Comparison of ENCODE assay signal across 12 cellular contexts in genomic region chr12:108304633-108305032, GRCh38. TPM values are rescaled to one million over a fixed set of nuclear protein-coding genes. Genes with fewer than 3 reads are reported as not detected.
DNase-seq lines count a peak whose midpoint lies in the region; ATAC-seq, FAIRE-seq and TF ChIP-seq lines count a peak whose summit lies in the region.
"Had no signal": no experiment of that assay in that cellular context is flagged by ENCODE, and none has a peak within 500 bp of the region (broad histone marks: within the 10 kb centered on the region; RNA-seq: fewer than 3 reads in every experiment).

No MANE protein-coding gene starts in this region.

- peaks cover 2 to 35% of the 10 kb centered on the region in 2 experiments; a peak in 3 of 5 replicates for H3K27me3 ChIP-seq in HepG2 (ENCODE audit: control insufficient read depth in 1 of 2, insufficient read depth in 2 of 2, low read length in 2 of 2)
- no peaks in the 10 kb centered on the region for H3K27me3 ChIP-seq in right lobe of liver
- no peaks in the 10 kb centered on the region for H3K27me3 ChIP-seq in hepatocyte
- H3K27me3 ChIP-seq: Peyer's patch had no signal

- peaks cover 59% of the 10 kb centered on the region for H3K4me1 ChIP-seq in HepG2 (ENCODE audit: insufficient read depth, low read length)
- no peaks in the 10 kb centered on the region for H3K4me1 ChIP-seq in right lobe of liver
- peaks cover 39% of the 10 kb centered on the region for H3K4me1 ChIP-seq in hepatocyte (ENCODE audit: insufficient read depth)

- no peak for FAIRE-seq in HepG2 (lab: Jason Lieb, UNC)

- H4K20me1 ChIP-seq in HepG2 (ENCODE audit: insufficient read depth, low read length) = no peaks in the 10 kb centered on the region
- no peaks in the 10 kb centered on the region for H4K20me1 ChIP-seq in hepatocyte (ENCODE audit: insufficient read depth, poor library complexity, severe bottlenecking)

- H3K9me3 Mint-ChIP-seq in activated naive CD8-positive, alpha-beta T cell treated with anti-CD3 and anti-CD28 coated beads for 36 hours = no peaks in the 10 kb centered on the region

- TF ChIP-seq POLR2A in HepG2 (IDR thresholded peaks at IDR 0.05; ENCODE audit: insufficient read depth in 1 of 2, low read depth in 2 of 2, low read length in 2 of 2) = no peak
- TF ChIP-seq POLR2A in right lobe of liver (IDR thresholded peaks at IDR 0.05) = no peak

- in situ Hi-C loops in HepG2 (cut with HindIII; ENCODE audit: extremely low pct_ligation_motif_present, low pct_unique_long_range_greater_than_20kb) = no loop called here

- POLR2A ChIA-PET in HepG2 (lab: Yijun Ruan, JAX) = no interaction called here

- CTCF ChIA-PET in HepG2 (lab: Yijun Ruan, JAX; ENCODE audit: low intra/inter-chr PET ratio, low total read pairs) = no interaction called here

- H3K4me3 Mint-ChIP-seq in activated naive CD8-positive, alpha-beta T cell treated with anti-CD3 and anti-CD28 coated beads for 36 hours = no peak overlapping the region

- TF ChIP-seq CTCF in HepG2 (CRISPR knock-in tag; IDR thresholded peaks at IDR 0.05) (no peak), right lobe of liver (IDR thresholded peaks at IDR 0.05) (no peak), hepatocyte (IDR thresholded peaks at IDR 0.05; ENCODE audit: poor library complexity) (no peak)

- no peak for TF ChIP-seq RAD21 in HepG2 (CRISPR knock-in tag; IDR thresholded peaks at IDR 0.05)

- no peaks in the 10 kb centered on the region for H3K36me3 ChIP-seq in HepG2 (replicated peaks in 1 of 2; ENCODE audit: control insufficient read depth in 1 of 2, insufficient read depth in 2 of 2, low read length in 2 of 2)
- no peaks in the 10 kb centered on the region for H3K36me3 ChIP-seq in right lobe of liver
- no peaks in the 10 kb centered on the region for H3K36me3 ChIP-seq in hepatocyte (replicated peaks; ENCODE audit: insufficient read depth, low read depth)
- H3K36me3 ChIP-seq: Peyer's patch had no signal

- H3K36me3 Mint-ChIP-seq in activated naive CD8-positive, alpha-beta T cell treated with anti-CD3 and anti-CD28 coated beads for 36 hours = no peaks in the 10 kb centered on the region

- H3K27ac ChIP-seq in HepG2 (ENCODE audit: extremely low read length, insufficient read depth, low read length) (no peak overlapping the region), right lobe of liver (peak overlapping the region in 1 of 3 donors; percentile 22), hepatocyte (no peak overlapping the region)

- H3K27me3 Mint-ChIP-seq in activated naive CD8-positive, alpha-beta T cell treated with anti-CD3 and anti-CD28 coated beads for 36 hours = peaks cover 17% of the 10 kb centered on the region

- H3K79me2 ChIP-seq in HepG2 (ENCODE audit: insufficient read depth, low read length) (no peaks in the 10 kb centered on the region), hepatocyte (no peaks in the 10 kb centered on the region)

- no peak for ATAC-seq in HepG2
- ATAC-seq in right lobe of liver = no peak
- no peak for ATAC-seq in GM21528 (IDR thresholded peaks at IDR 0.05; ENCODE audit: low FRiP score, unreplicated experiment)

- H2AFZ ChIP-seq in HepG2 (ENCODE audit: low read length) (no peak overlapping the region), hepatocyte (no peak overlapping the region)

- no peaks in the 10 kb centered on the region for H3K9me3 ChIP-seq in HepG2 (ENCODE audit: low read length)
- no peaks in the 10 kb centered on the region for H3K9me3 ChIP-seq in right lobe of liver
- H3K9me3 ChIP-seq in hepatocyte (ENCODE audit: low read depth) = no peaks in the 10 kb centered on the region
- H3K9me3 ChIP-seq: Peyer's patch had no signal

- no peak overlapping the region for H3K4me3 ChIP-seq in HepG2 (replicated peaks in 1 of 3; ENCODE audit: insufficient read depth in 1 of 3, low read depth in 2 of 3, low read length in 3 of 3)
- H3K4me3 ChIP-seq in right lobe of liver = no peak overlapping the region
- H3K4me3 ChIP-seq in hepatocyte = no peak overlapping the region
- H3K4me3 ChIP-seq: Peyer's patch had no signal

- H3K9me2 ChIP-seq in hepatocyte (replicated peaks; ENCODE audit: insufficient read depth) = no peaks in the 10 kb centered on the region

- TF ChIP-seq EP300 in HepG2 (IDR thresholded peaks at IDR 0.05; ENCODE audit: low read depth in 2 of 2, low read length in 2 of 2) (no peak), HepG2 (CRISPR knock-in tag; IDR thresholded peaks at IDR 0.05; ENCODE audit: borderline replicate concordance) (no peak)

- DNase-seq in HepG2 (ENCODE audit: low spot score) (no peak), right lobe of liver (no peak), hepatocyte (ENCODE audit: low spot score) (peak; percentile 37), posterior vena cava (ENCODE audit: low spot score) (peak; percentile 81), NK-92 (lab: John Stamatoyannopoulos, UW; ENCODE audit: unreplicated experiment) (no peak), globus pallidus (ENCODE audit: low spot score) (no peak)
- DNase-seq in activated naive CD8-positive, alpha-beta T cell treated with anti-CD3 and anti-CD28 coated beads for 36 hours = no peak
- DNase-seq: IMR-90, NCI-H1417 treated with DMSO at 0.1 percent for 48 hours, NCI-H510A treated with DMSO at 0.1 percent for 48 hours, Peyer's patch had no signal

- H3K27ac Mint-ChIP-seq in activated naive CD8-positive, alpha-beta T cell treated with anti-CD3 and anti-CD28 coated beads for 36 hours = no peak overlapping the region

- intact Hi-C loops in HepG2 (cut with micrococcal nuclease; ENCODE audit: unreplicated experiment) = no loop called here
- intact Hi-C loops in right lobe of liver (cut with DNase I) = no loop called here
- intact Hi-C loops in posterior vena cava (cut with DNase I) = no loop called here

- H3K9ac ChIP-seq in HepG2 (ENCODE audit: insufficient read depth, low read depth, low read length) = no peak overlapping the region

- BruUV-seq in HepG2 (replicated peaks; lab: Mats Ljungman, UMichigan) = no TSS peak

- peaks cover 3% of the 10 kb centered on the region for H3K4me1 Mint-ChIP-seq in activated naive CD8-positive, alpha-beta T cell treated with anti-CD3 and anti-CD28 coated beads for 36 hours

- 0 out of 2 replicates have a peak overlapping the region, but pooled peaks have one; percentile 5 for H3K4me2 ChIP-seq in HepG2 (ENCODE audit: low read depth, low read length)
- no peak overlapping the region for H3K4me2 ChIP-seq in hepatocyte

- WGBS in HepG2 (ENCODE audit: low lambda C conversion rate) = 24% methylated on average over 7 of the region's 7 CpGs
- WGBS in right lobe of liver (ENCODE audit: insufficient coverage, low coverage, low lambda C conversion rate, missing lambda C conversion rate) = 51% methylated on average over 5 of the region's 7 CpGs
- WGBS in hepatocyte (ENCODE audit: low lambda C conversion rate, missing lambda C conversion rate) = 48% methylated on average over 7 of the region's 7 CpGs

TF ChIP-seq in HepG2, 621 proteins besides CTCF, POLR2A, EP300 and RAD21:
- TF ChIP-seq ZIK1 (CRISPR knock-in tag; IDR thresholded peaks at IDR 0.05; ENCODE audit: borderline replicate concordance, low read depth) (no peak), ZNF768 (CRISPR knock-in tag; IDR thresholded peaks at IDR 0.05) (0 out of 2 replicates have a peak, but pooled peaks have one; percentile 2)

RNA-seq across cellular contexts. Expression of gene CMKLR1, which starts 34.5 kb away (rescaled TPM):
- total RNA-seq in HepG2 (2016; rRNA removed; fragmentation: Illumina TruSeq; extraction: Trizol) (not detected in 2 replicates), right lobe of liver (1 to 10 TPM; 1.5 to 8.2 (median 4.2) TPM), hepatocyte (1.4 and 2.2 TPM in 2 replicates), posterior vena cava (10 to 100 TPM; 44.6 to 53.4 TPM)
- total RNA-seq in HepG2 (2016; cell fraction: cytosol; rRNA removed; fragmentation: Illumina TruSeq; extraction: Trizol; ENCODE audit: low read depth) = not detected in 2 replicates
- not detected in 2 replicates for total RNA-seq in HepG2 (2016; cell fraction: insoluble cytoplasmic fraction; rRNA removed; fragmentation: Illumina TruSeq; extraction: Trizol)
- total RNA-seq in HepG2 (2016; cell fraction: membrane; rRNA removed; fragmentation: Illumina TruSeq; extraction: Trizol) = not detected in 2 replicates
- not detected in 2 replicates for total RNA-seq in HepG2 (2016; cell fraction: nucleus; rRNA removed; fragmentation: Illumina TruSeq; extraction: Trizol)
- polyA plus RNA-seq in HepG2 (2011; rRNA removed) (not detected in 2 replicates), hepatocyte (1.5 and 3.1 TPM in 2 replicates)
- 0.03 TPM in 1 of 2 replicates, not detected in the other for polyA plus RNA-seq in HepG2 (2011; cell fraction: cytosol; rRNA removed)
- polyA plus RNA-seq in HepG2 (2011; cell fraction: nucleus; rRNA removed) = not detected in 2 replicates
- polyA plus RNA-seq in HepG2 (2012) = not detected in 2 replicates
- not detected in 2 replicates for polyA plus RNA-seq in HepG2 (2016; cell fraction: cytosol; fragmentation: Illumina TruSeq; extraction: Trizol; ENCODE audit: low read depth)
- polyA plus RNA-seq in HepG2 (2016; cell fraction: insoluble cytoplasmic fraction; fragmentation: Illumina TruSeq; extraction: Trizol; ENCODE audit: low read depth) = not detected in 2 replicates
- polyA plus RNA-seq in HepG2 (2016; cell fraction: membrane; fragmentation: Illumina TruSeq; extraction: Trizol; ENCODE audit: low read depth) = not detected in 2 replicates
- not detected in 2 replicates for polyA plus RNA-seq in HepG2 (2016; cell fraction: nucleus; fragmentation: Illumina TruSeq; extraction: Trizol; ENCODE audit: insufficient read depth, low read depth)
- polyA minus RNA-seq in HepG2 (2011; rRNA and poly(A)+ RNA removed; ENCODE audit: low replicate concordance) = not detected in 2 replicates
- polyA minus RNA-seq in HepG2 (2011; cell fraction: cytosol; rRNA and poly(A)+ RNA removed) = not detected in 2 replicates
- not detected in 2 replicates for polyA minus RNA-seq in HepG2 (2011; cell fraction: nucleus; rRNA and poly(A)+ RNA removed)
- total RNA-seq in activated naive CD8-positive, alpha-beta T cell treated with anti-CD3 and anti-CD28 coated beads for 36 hours = not detected
- total RNA-seq: IMR-90 had no signal
- polyA plus RNA-seq: IMR-90 had no signal

Comparison
In these comparisons a context has a peak if more than half of its experiments do, and no peak if none do; other contexts are left out.
1. DNase-seq: peak in hepatocyte (single experiment) and posterior vena cava (single experiment); none in HepG2 (single experiment), right lobe of liver (0 of 3), NK-92 (single experiment), globus pallidus (single experiment) and activated naive CD8-positive, alpha-beta T cell treated with anti-CD3 and anti-CD28 coated beads for 36 hours (single experiment).
2. RNA of gene CMKLR1, which starts 34.5 kb away (total RNA-seq): 44.6 to 53.4 TPM in posterior vena cava; 1.5 to 8.2 TPM in right lobe of liver, 1.4 to 2.2 TPM in hepatocyte, not detected in HepG2 and not detected in activated naive CD8-positive, alpha-beta T cell treated with anti-CD3 and anti-CD28 coated beads for 36 hours; every median in the first group is over 4 times any median in the second.